Comparison of ENCODE assay signal across 1 cellular context in the genomic region with DNA sequence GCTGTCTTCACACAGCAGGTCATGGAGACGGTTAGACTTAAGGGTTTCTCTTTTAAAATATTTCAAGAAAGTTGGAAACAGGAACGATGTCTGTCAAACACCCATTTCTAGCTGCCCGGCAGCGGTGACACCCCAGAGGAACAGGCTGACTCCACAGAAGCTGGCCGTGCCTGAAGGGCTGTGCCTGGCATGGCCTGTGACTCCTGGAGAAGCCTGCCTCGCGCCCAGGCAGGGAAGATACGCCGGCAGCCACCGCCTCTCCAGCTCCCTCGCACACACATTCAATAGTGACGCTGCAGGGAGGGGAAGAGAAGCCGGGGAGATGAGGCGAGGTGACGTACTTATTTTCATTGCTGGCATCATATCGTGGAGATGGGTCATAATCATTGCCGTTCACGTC.
TF ChIP-seq lines count a peak whose summit lies in the region.

No MANE protein-coding gene starts in this region.

TF ChIP-seq in A549, 52 proteins besides CTCF, POLR2A, EP300 and RAD21 (continued from another document):
- TF ChIP-seq, protein P1, sequence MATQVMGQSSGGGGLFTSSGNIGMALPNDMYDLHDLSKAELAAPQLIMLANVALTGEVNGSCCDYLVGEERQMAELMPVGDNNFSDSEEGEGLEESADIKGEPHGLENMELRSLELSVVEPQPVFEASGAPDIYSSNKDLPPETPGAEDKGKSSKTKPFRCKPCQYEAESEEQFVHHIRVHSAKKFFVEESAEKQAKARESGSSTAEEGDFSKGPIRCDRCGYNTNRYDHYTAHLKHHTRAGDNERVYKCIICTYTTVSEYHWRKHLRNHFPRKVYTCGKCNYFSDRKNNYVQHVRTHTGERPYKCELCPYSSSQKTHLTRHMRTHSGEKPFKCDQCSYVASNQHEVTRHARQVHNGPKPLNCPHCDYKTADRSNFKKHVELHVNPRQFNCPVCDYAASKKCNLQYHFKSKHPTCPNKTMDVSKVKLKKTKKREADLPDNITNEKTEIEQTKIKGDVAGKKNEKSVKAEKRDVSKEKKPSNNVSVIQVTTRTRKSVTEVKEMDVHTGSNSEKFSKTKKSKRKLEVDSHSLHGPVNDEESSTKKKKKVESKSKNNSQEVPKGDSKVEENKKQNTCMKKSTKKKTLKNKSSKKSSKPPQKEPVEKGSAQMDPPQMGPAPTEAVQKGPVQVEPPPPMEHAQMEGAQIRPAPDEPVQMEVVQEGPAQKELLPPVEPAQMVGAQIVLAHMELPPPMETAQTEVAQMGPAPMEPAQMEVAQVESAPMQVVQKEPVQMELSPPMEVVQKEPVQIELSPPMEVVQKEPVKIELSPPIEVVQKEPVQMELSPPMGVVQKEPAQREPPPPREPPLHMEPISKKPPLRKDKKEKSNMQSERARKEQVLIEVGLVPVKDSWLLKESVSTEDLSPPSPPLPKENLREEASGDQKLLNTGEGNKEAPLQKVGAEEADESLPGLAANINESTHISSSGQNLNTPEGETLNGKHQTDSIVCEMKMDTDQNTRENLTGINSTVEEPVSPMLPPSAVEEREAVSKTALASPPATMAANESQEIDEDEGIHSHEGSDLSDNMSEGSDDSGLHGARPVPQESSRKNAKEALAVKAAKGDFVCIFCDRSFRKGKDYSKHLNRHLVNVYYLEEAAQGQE (IDR thresholded peaks at IDR 0.05), result no peak
- no peak for TF ChIP-seq EHMT2 (IDR thresholded peaks at IDR 0.05; ENCODE audit: low read depth)
- TF ChIP-seq, protein P2, sequence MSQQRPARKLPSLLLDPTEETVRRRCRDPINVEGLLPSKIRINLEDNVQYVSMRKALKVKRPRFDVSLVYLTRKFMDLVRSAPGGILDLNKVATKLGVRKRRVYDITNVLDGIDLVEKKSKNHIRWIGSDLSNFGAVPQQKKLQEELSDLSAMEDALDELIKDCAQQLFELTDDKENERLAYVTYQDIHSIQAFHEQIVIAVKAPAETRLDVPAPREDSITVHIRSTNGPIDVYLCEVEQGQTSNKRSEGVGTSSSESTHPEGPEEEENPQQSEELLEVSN (IDR thresholded peaks at IDR 0.05; ENCODE audit: borderline replicate concordance, low read depth), result no peak
- TF ChIP-seq KDM5A (IDR thresholded peaks at IDR 0.05), result no peak
- no peak for TF ChIP-seq ZNF302 (CRISPR knock-in tag; IDR thresholded peaks at IDR 0.05)
- TF ChIP-seq HDAC2 (IDR thresholded peaks at IDR 0.05), result no peak
- TF ChIP-seq NR3C1 (IDR thresholded peaks at IDR 0.05), result no peak
- no peak for TF ChIP-seq MAFK (IDR thresholded peaks at IDR 0.05; ENCODE audit: partially characterized antibody)
- no peak for TF ChIP-seq MYC (IDR thresholded peaks at IDR 0.05; ENCODE audit: borderline replicate concordance, low read length)
- no peak for TF ChIP-seq EHF (CRISPR knock-in tag; IDR thresholded peaks at IDR 0.05)
- TF ChIP-seq, protein P3, sequence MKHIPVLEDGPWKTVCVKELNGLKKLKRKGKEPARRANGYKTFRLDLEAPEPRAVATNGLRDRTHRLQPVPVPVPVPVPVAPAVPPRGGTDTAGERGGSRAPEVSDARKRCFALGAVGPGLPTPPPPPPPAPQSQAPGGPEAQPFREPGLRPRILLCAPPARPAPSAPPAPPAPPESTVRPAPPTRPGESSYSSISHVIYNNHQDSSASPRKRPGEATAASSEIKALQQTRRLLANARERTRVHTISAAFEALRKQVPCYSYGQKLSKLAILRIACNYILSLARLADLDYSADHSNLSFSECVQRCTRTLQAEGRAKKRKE (CRISPR knock-in tag; IDR thresholded peaks at IDR 0.05; ENCODE audit: low read depth), result no peak
- TF ChIP-seq FOSB (CRISPR knock-in tag; IDR thresholded peaks at IDR 0.05), result no peak
- no peak for TF ChIP-seq FOXS1 (CRISPR knock-in tag; IDR thresholded peaks at IDR 0.05)
